8 cellular contexts compared by ENCODE assay signal in genomic region chr7:105521027-105521730, GRCh38. TPM values are rescaled to one million over a fixed set of nuclear protein-coding genes. Genes with fewer than 3 reads are reported as not detected.
A peak's percentile ranks its signal among the peaks of the same experiment; 100 is the strongest.
DNase-seq lines count a peak whose midpoint lies in the region; ATAC-seq and TF ChIP-seq lines count a peak whose summit lies in the region.

No MANE protein-coding gene starts in this region.

- H3K27me3 ChIP-seq in right lobe of liver: no peaks in the 10 kb centered on the region

- peak overlapping the region; percentile 68 to 79 (median 70) for H3K27ac ChIP-seq in right lobe of liver

- no peaks in the 10 kb centered on the region for H3K36me3 ChIP-seq in right lobe of liver

- no peak for TF ChIP-seq CTCF in right lobe of liver (IDR thresholded peaks at IDR 0.05)

- H3K4me1 ChIP-seq in right lobe of liver: peaks cover 0 to 17% (median 4%) of the 10 kb centered on the region in 4 donors

- intact Hi-C loops in right lobe of liver (cut with DNase I): no loop called here

- ATAC-seq in GM18517 (IDR thresholded peaks at IDR 0.05; ENCODE audit: unreplicated experiment) (peak; percentile 24), HG03025 (IDR thresholded peaks at IDR 0.05; ENCODE audit: low FRiP score, unreplicated experiment) (peak; percentile 33), right lobe of liver (peak; percentile 62 to 69 (median 66))

- H3K9me3 ChIP-seq in right lobe of liver: no peaks in the 10 kb centered on the region

- WGBS in right lobe of liver (ENCODE audit: insufficient coverage, low coverage, low lambda C conversion rate, missing lambda C conversion rate): 18% methylated on average over 13 of the region's 25 CpGs

- DNase-seq in A172 (ENCODE audit: low spot score) (peak; percentile 50), NCI-H187 treated with DMSO at 0.1 percent for 48 hours (lab: John Stamatoyannopoulos, UW) (peak; percentile 74), dedifferentiated amniotic fluid mesenchymal stem cell (ENCODE audit: extremely low spot score) (peak; percentile 44), right lobe of liver (peak; percentile 70 to 79 (median 72))
- peak; percentile 57 for DNase-seq in activated CD4-positive, CD25-positive, alpha-beta regulatory T cell treated with anti-CD3 and anti-CD28 coated beads, Interleukin-2, amount 50 U/mL, for 72 hours
- peak; percentile 56 for DNase-seq in stimulated activated CD4-positive, alpha-beta T cell treated with anti-CD3 and anti-CD28 coated beads, Interleukin-4, amount 100 ng/mL, for 24 hours

- H3K4me3 ChIP-seq in right lobe of liver: peak overlapping the region; percentile 82 to 96 (median 88)

- no peak for TF ChIP-seq POLR2A in right lobe of liver (IDR thresholded peaks at IDR 0.05)

RNA-seq across cellular contexts. Expression of gene PUS7, which starts 0.9 kb away (rescaled TPM):
- total RNA-seq in A172 (2014; rRNA removed; shearing (Covaris generic)): 27.8 and 29.5 TPM in 2 replicates
- total RNA-seq in right lobe of liver: 10 to 100 TPM in 1 of 6 experiments, 1 to 10 TPM in 5; 4.2 to 15.7 (median 6.8) TPM

RNA-seq across cellular contexts. Expression of gene RINT1, which starts 10.8 kb away (rescaled TPM):
- total RNA-seq in A172 (2014; rRNA removed; shearing (Covaris generic)): 17.6 and 24.7 TPM in 2 replicates
- total RNA-seq in right lobe of liver: 10 to 100 TPM in 1 of 6 experiments, 1 to 10 TPM in 5; 7.2 to 10.6 (median 9.1) TPM

Comparison
In these comparisons a context has a peak if more than half of its experiments do, and no peak if none do; other contexts are left out.
1. Peak in every context shown above with its lines: DNase-seq, ATAC-seq, H3K4me3 ChIP-seq and H3K27ac ChIP-seq.